Comparison of ENCODE assay signal across 1 cellular context in the genomic region with DNA sequence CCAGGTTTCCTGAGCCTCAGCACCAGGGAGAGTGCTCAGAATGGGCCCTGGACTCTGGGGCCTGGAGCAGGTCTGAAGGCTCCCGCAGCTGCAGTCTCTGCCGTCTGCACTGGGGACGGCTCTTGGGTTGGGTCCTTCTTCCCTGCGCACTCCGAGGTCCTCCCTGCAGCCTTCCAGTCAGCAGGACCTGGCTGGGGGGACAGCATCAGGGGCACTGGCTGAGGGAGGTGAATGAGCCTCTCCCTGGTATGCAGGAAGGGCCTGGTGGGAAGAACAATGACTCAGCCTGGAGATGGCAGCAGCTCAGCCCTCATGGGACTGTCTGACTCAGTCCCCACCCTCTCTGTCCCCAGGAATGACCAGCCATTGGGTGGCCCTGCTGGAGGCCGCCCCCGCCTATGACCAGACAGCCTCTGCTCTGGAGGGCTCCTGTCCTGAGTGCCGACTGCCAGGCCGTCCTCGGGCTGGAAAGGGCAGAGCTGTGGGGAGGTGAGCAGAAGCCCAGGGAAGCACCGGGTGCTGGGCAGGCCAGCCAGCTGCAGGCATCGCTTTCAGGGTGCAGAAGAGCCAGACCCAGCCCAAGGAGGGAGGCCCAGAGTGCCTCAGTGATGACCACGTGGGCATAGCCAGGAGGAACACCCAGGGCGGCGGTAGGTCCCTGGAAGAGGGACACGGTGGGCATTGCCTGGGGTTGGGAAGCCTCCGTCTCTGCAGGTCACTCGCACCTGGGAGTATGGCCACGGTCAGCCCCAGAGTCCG.
A peak's percentile ranks its signal among the peaks of the same experiment; 100 is the strongest.
TF ChIP-seq lines count a peak whose summit lies in the region.

No MANE protein-coding gene starts in this region.

TF ChIP-seq in HCT116, 20 proteins besides CTCF, POLR2A, EP300 and RAD21 (continued from another document):
- TF ChIP-seq, protein P1, sequence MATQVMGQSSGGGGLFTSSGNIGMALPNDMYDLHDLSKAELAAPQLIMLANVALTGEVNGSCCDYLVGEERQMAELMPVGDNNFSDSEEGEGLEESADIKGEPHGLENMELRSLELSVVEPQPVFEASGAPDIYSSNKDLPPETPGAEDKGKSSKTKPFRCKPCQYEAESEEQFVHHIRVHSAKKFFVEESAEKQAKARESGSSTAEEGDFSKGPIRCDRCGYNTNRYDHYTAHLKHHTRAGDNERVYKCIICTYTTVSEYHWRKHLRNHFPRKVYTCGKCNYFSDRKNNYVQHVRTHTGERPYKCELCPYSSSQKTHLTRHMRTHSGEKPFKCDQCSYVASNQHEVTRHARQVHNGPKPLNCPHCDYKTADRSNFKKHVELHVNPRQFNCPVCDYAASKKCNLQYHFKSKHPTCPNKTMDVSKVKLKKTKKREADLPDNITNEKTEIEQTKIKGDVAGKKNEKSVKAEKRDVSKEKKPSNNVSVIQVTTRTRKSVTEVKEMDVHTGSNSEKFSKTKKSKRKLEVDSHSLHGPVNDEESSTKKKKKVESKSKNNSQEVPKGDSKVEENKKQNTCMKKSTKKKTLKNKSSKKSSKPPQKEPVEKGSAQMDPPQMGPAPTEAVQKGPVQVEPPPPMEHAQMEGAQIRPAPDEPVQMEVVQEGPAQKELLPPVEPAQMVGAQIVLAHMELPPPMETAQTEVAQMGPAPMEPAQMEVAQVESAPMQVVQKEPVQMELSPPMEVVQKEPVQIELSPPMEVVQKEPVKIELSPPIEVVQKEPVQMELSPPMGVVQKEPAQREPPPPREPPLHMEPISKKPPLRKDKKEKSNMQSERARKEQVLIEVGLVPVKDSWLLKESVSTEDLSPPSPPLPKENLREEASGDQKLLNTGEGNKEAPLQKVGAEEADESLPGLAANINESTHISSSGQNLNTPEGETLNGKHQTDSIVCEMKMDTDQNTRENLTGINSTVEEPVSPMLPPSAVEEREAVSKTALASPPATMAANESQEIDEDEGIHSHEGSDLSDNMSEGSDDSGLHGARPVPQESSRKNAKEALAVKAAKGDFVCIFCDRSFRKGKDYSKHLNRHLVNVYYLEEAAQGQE (IDR thresholded peaks at IDR 0.05; ENCODE audit: low read depth) = no peak
- TF ChIP-seq ZNF274 (IDR thresholded peaks at IDR 0.05; ENCODE audit: low read depth, low read length) = no peak
- TF ChIP-seq ZFX (IDR thresholded peaks at IDR 0.05) = no peak
- no peak for TF ChIP-seq CBX3 (IDR thresholded peaks at IDR 0.05; ENCODE audit: low read depth)
- peak; percentile 55 for TF ChIP-seq FOSL1 (IDR thresholded peaks at IDR 0.05; ENCODE audit: low read depth)
- TF ChIP-seq SRF (IDR thresholded peaks at IDR 0.05; ENCODE audit: low read depth) = no peak
- TF ChIP-seq JUND (IDR thresholded peaks at IDR 0.05) = 0 out of 2 replicates have a peak, but pooled peaks have one; percentile 29
- TF ChIP-seq CEBPB (IDR thresholded peaks at IDR 0.05; ENCODE audit: low read depth) = no peak
- peak; percentile 53 for TF ChIP-seq POLR2AphosphoS5 (IDR thresholded peaks at IDR 0.05; ENCODE audit: low read depth, low read length)
- TF ChIP-seq TCF7L2 (IDR thresholded peaks at IDR 0.05; ENCODE audit: borderline replicate concordance, extremely low read depth, insufficient read depth, insufficient read length) = no peak
- TF ChIP-seq SIN3A (IDR thresholded peaks at IDR 0.05; ENCODE audit: low read depth) = no peak
- peak; percentile 91 for TF ChIP-seq EGR1 (IDR thresholded peaks at IDR 0.05; ENCODE audit: low read depth)
- no peak for TF ChIP-seq YY1 (IDR thresholded peaks at IDR 0.05; ENCODE audit: extremely low read depth, insufficient replicate concordance, low read depth, low read length)
TF ChIP-seq in HCT116: peak in this region for 5.
